Comparison of ENCODE assay signal across 9 cellular contexts in genomic region chr2:212953170-212953920, GRCh38.
A peak's percentile ranks its signal among the peaks of the same experiment; 100 is the strongest.
DNase-seq lines count a peak whose midpoint lies in the region; ATAC-seq, FAIRE-seq and TF ChIP-seq lines count a peak whose summit lies in the region.
"Had no signal": no experiment of that assay in that cellular context is flagged by ENCODE, and none has a peak within 500 bp of the region (broad histone marks: within the 10 kb centered on the region; RNA-seq: fewer than 3 reads in every experiment).

No MANE protein-coding gene starts in this region.

- no peak for TF ChIP-seq POLR2A in adrenal gland (IDR thresholded peaks at IDR 0.05)

- WGBS in small intestine, 3 donors: 57 to 71% (median 65%) methylated on average over 3 of the region's 3 CpGs
- WGBS in adrenal gland, 4 donors: 55 to 95% (median 82%) methylated on average over 3 of the region's 3 CpGs

- no peak overlapping the region for H3K4me3 Mint-ChIP-seq in CD14-positive monocyte

- H3K4me3 ChIP-seq in small intestine (ENCODE audit: low read depth in 1 of 2, low read length in 2 of 2): no peak overlapping the region
- H3K4me3 ChIP-seq in adrenal gland: no peak overlapping the region

- H3K9me3 ChIP-seq in small intestine (ENCODE audit: control insufficient read depth, low read depth): no peaks in the 10 kb centered on the region
- no peaks in the 10 kb centered on the region for H3K9me3 ChIP-seq in adrenal gland (replicated peaks in 1 of 3)

- H3K27ac ChIP-seq in small intestine (ENCODE audit: low read depth in 1 of 2, low read length in 1 of 2) (no peak overlapping the region), adrenal gland (no peak overlapping the region)

- ATAC-seq in GM18520 (IDR thresholded peaks at IDR 0.05; ENCODE audit: unreplicated experiment) (peak; percentile 63), GM21367 (IDR thresholded peaks at IDR 0.05; ENCODE audit: unreplicated experiment) (peak; percentile 92), HG03060 (IDR thresholded peaks at IDR 0.05; ENCODE audit: low read depth, unreplicated experiment) (peak; percentile 80), esophagus mucosa (peak; percentile 31)

- no peaks in the 10 kb centered on the region for H3K36me3 Mint-ChIP-seq in CD14-positive monocyte

- TF ChIP-seq CTCF in adrenal gland (IDR thresholded peaks at IDR 0.05) (no peak), CD14-positive monocyte (IDR thresholded peaks at IDR 0.05) (no peak)

- intact Hi-C loops in adrenal gland (cut with DNase I) (no loop called here), CD14-positive monocyte (cut with micrococcal nuclease) (no loop called here)

- H3K27me3 Mint-ChIP-seq in CD14-positive monocyte (ENCODE audit: low read depth in 3 of 3): peaks cover 0 to 3% (median 0%) of the 10 kb centered on the region in 3 donors

- H3K36me3 ChIP-seq in small intestine (ENCODE audit: control insufficient read depth in 2 of 2, insufficient read depth in 2 of 2, low read length in 2 of 2) (no peaks in the 10 kb centered on the region), adrenal gland (replicated peaks in 1 of 2) (no peaks in the 10 kb centered on the region)

- no peak for FAIRE-seq in small intestine (lab: Jason Lieb, UNC)

- DNase-seq in small intestine (no peak), putamen (ENCODE audit: low spot score) (no peak), adrenal gland (no peak), CD14-positive monocyte (ENCODE audit: low spot score) (no peak)
- DNase-seq: hypothalamus had no signal

- no peaks in the 10 kb centered on the region for H3K4me1 Mint-ChIP-seq in CD14-positive monocyte

- peaks cover 0 to 1% (median 0%) of the 10 kb centered on the region in 7 donors for H3K9me3 Mint-ChIP-seq in CD14-positive monocyte

- no peaks in the 10 kb centered on the region for H3K27me3 ChIP-seq in small intestine (ENCODE audit: control insufficient read depth in 2 of 2, insufficient read depth in 2 of 2, low read length in 2 of 2)
- H3K27me3 ChIP-seq in adrenal gland: no peaks in the 10 kb centered on the region

- H3K27ac Mint-ChIP-seq in CD14-positive monocyte: no peak overlapping the region

- H3K4me1 ChIP-seq in small intestine (ENCODE audit: control insufficient read depth in 2 of 2, insufficient read depth in 1 of 2, low read depth in 1 of 2, low read length in 1 of 2): no peaks in the 10 kb centered on the region
- H3K4me1 ChIP-seq in adrenal gland (replicated peaks in 1 of 2): no peaks in the 10 kb centered on the region

Comparison
In these comparisons a context has a peak if more than half of its experiments do, and no peak if none do; other contexts are left out.
1. ATAC-seq: peak in every context shown above with its lines; median percentile 92 in GM21367; 80 in HG03060; 63 in GM18520; 31 in esophagus mucosa.